ENCODE assay signal across 8 cellular contexts in the genomic region with DNA sequence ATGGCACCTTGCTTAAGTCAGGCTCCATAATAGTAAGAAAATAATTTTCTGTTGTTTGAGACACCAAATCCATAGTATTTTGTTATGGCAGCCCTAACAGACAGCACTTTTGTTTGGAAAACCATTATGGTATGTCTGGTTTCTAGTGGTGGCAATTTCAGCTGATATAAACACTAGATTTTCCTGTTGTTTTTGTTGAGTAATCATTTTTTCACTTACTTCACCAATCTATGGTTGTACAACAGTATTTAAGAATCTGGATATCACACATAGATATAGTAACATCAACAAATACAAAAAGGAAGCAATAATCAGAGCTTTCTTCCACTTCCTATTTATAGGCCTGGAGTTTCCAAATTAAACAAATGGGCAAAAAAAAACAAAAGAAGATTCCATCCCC.
"Had no signal": no experiment of that assay in that cellular context is flagged by ENCODE, and none has a peak within 500 bp of the region (broad histone marks: within the 10 kb centered on the region; RNA-seq: fewer than 3 reads in every experiment).

No MANE protein-coding gene starts in this region.

- H3K9ac ChIP-seq: GM23248, KMS-11 had no signal

- H2AFZ ChIP-seq: GM23248 had no signal

- FAIRE-seq: H54, HTR-8/SVneo had no signal

- DNase-seq: GM23248, GOT3, H9, HCEC 1CT, KBM-7 had no signal

- H3K4me2 ChIP-seq: KMS-11 had no signal

- H3K4me3 ChIP-seq: GM23248 had no signal

- H3K27ac ChIP-seq: GM23248, KMS-11 had no signal
